8 cellular contexts compared by ENCODE assay signal in genomic region chr1:248906741-248907661, GRCh38. TPM values are rescaled to one million over a fixed set of nuclear protein-coding genes. Genes with fewer than 3 reads are reported as not detected.
DNase-seq lines count a peak whose midpoint lies in the region; ATAC-seq lines count a peak whose summit lies in the region.

No MANE protein-coding gene starts in this region.

- intact Hi-C loops in activated naive CD4-positive, alpha-beta T cell treated with anti-CD3 and anti-CD28 coated beads for 36 hours (cut with micrococcal nuclease), result loop anchor here (1.0 kb wide), 5 partner anchors 17 to 81 kb away; partner anchors contain the start of genes ZNF672 and ZNF692

- no peaks in the 10 kb centered on the region for H3K9me3 Mint-ChIP-seq in activated naive CD4-positive, alpha-beta T cell treated with anti-CD3 and anti-CD28 coated beads for 36 hours
- H3K9me3 Mint-ChIP-seq in activated naive CD8-positive, alpha-beta T cell treated with anti-CD3 and anti-CD28 coated beads, Interleukin-2, amount 50 U/mL, for 24 hours, result no peaks in the 10 kb centered on the region
- no peaks in the 10 kb centered on the region for H3K9me3 Mint-ChIP-seq in stimulated activated effector memory CD8-positive, alpha-beta T cell treated with anti-CD3 and anti-CD28 coated beads, Interleukin-12 subunit alpha, Interleukin-12 subunit beta, amount 100 ng/mL, for 72 hours

- ATAC-seq in HG03108 (IDR thresholded peaks at IDR 0.05; ENCODE audit: unreplicated experiment), result peak; percentile 11
- ATAC-seq in activated naive CD8-positive, alpha-beta T cell treated with anti-CD3 and anti-CD28 coated beads, Interleukin-2, amount 50 U/mL, for 24 hours, result no peak
- ATAC-seq in stimulated activated effector memory CD8-positive, alpha-beta T cell treated with anti-CD3 and anti-CD28 coated beads, Interleukin-12 subunit alpha, Interleukin-12 subunit beta, amount 100 ng/mL, for 72 hours, result peak; percentile 2

- peaks cover 2% of the 10 kb centered on the region for H3K9me3 ChIP-seq in iPS-18c (ENCODE audit: control insufficient read depth, insufficient read depth, low read length)

- H3K27me3 Mint-ChIP-seq in activated naive CD4-positive, alpha-beta T cell treated with anti-CD3 and anti-CD28 coated beads for 36 hours (ENCODE audit: low read depth), result no peaks in the 10 kb centered on the region
- no peaks in the 10 kb centered on the region for H3K27me3 Mint-ChIP-seq in activated naive CD8-positive, alpha-beta T cell treated with anti-CD3 and anti-CD28 coated beads, Interleukin-2, amount 50 U/mL, for 24 hours

- CTCF ChIA-PET in activated naive CD4-positive, alpha-beta T cell treated with anti-CD3 and anti-CD28 coated beads for 36 hours (lab: Charles Lee), result interaction anchor here (0.9 to 1.2 kb wide), 3 partner anchors 9 to 82 kb away, joined by 3 to 4 read pairs (median 3); no protein-coding TSS in a partner anchor

- peaks cover 14% of the 10 kb centered on the region for H3K4me1 Mint-ChIP-seq in activated naive CD4-positive, alpha-beta T cell treated with anti-CD3 and anti-CD28 coated beads for 36 hours (ENCODE audit: low read depth)
- peaks cover 21% of the 10 kb centered on the region for H3K4me1 Mint-ChIP-seq in activated naive CD8-positive, alpha-beta T cell treated with anti-CD3 and anti-CD28 coated beads, Interleukin-2, amount 50 U/mL, for 24 hours
- H3K4me1 Mint-ChIP-seq in stimulated activated effector memory CD8-positive, alpha-beta T cell treated with anti-CD3 and anti-CD28 coated beads, Interleukin-12 subunit alpha, Interleukin-12 subunit beta, amount 100 ng/mL, for 72 hours, result peaks cover 26% of the 10 kb centered on the region

- H3K4me3 ChIP-seq in iPS-18c (ENCODE audit: insufficient read depth, low read depth, low read length), result peak overlapping the region; percentile 50; the same call in 1 of the 2 replicates

- H3K4me3 Mint-ChIP-seq in activated naive CD4-positive, alpha-beta T cell treated with anti-CD3 and anti-CD28 coated beads for 36 hours, result peak overlapping the region; percentile 92
- peak overlapping the region; percentile 81 for H3K4me3 Mint-ChIP-seq in activated naive CD8-positive, alpha-beta T cell treated with anti-CD3 and anti-CD28 coated beads, Interleukin-2, amount 50 U/mL, for 24 hours
- peak overlapping the region; percentile 83 for H3K4me3 Mint-ChIP-seq in stimulated activated effector memory CD8-positive, alpha-beta T cell treated with anti-CD3 and anti-CD28 coated beads, Interleukin-12 subunit alpha, Interleukin-12 subunit beta, amount 100 ng/mL, for 72 hours

- DNase-seq in activated naive CD4-positive, alpha-beta T cell treated with anti-CD3 and anti-CD28 coated beads for 36 hours, result no peak
- no peak for DNase-seq in activated naive CD4-positive, alpha-beta T cell treated with Interleukin-2 at 50 U/mL for 16 hours
- no peak for DNase-seq in activated naive CD8-positive, alpha-beta T cell treated with anti-CD3 and anti-CD28 coated beads, Interleukin-2, amount 50 U/mL, for 24 hours
- no peak for DNase-seq in stimulated activated effector memory CD8-positive, alpha-beta T cell treated with anti-CD3 and anti-CD28 coated beads, Interleukin-12 subunit alpha, Interleukin-12 subunit beta, amount 100 ng/mL, for 72 hours (ENCODE audit: low spot score in 2 of 2)
- DNase-seq in AG08396 (ENCODE audit: low spot score), result no peak
- no peak for DNase-seq in HCEC 1CT

- peak overlapping the region; percentile 87 for H3K27ac Mint-ChIP-seq in activated naive CD4-positive, alpha-beta T cell treated with anti-CD3 and anti-CD28 coated beads for 36 hours
- peak overlapping the region; percentile 69 for H3K27ac Mint-ChIP-seq in activated naive CD8-positive, alpha-beta T cell treated with anti-CD3 and anti-CD28 coated beads, Interleukin-2, amount 50 U/mL, for 24 hours
- H3K27ac Mint-ChIP-seq in stimulated activated effector memory CD8-positive, alpha-beta T cell treated with anti-CD3 and anti-CD28 coated beads, Interleukin-12 subunit alpha, Interleukin-12 subunit beta, amount 100 ng/mL, for 72 hours, result peak overlapping the region; percentile 92

- H3K36me3 Mint-ChIP-seq in activated naive CD4-positive, alpha-beta T cell treated with anti-CD3 and anti-CD28 coated beads for 36 hours (ENCODE audit: low read depth), result no peaks in the 10 kb centered on the region
- peaks cover 3% of the 10 kb centered on the region for H3K36me3 Mint-ChIP-seq in activated naive CD8-positive, alpha-beta T cell treated with anti-CD3 and anti-CD28 coated beads, Interleukin-2, amount 50 U/mL, for 24 hours (ENCODE audit: low read depth)
- H3K36me3 Mint-ChIP-seq in stimulated activated effector memory CD8-positive, alpha-beta T cell treated with anti-CD3 and anti-CD28 coated beads, Interleukin-12 subunit alpha, Interleukin-12 subunit beta, amount 100 ng/mL, for 72 hours, result no peaks in the 10 kb centered on the region

RNA-seq across cellular contexts. Expression of gene PGBD2, which starts 1.0 kb away (rescaled TPM):
- total RNA-seq in activated naive CD4-positive, alpha-beta T cell treated with anti-CD3 and anti-CD28 coated beads for 36 hours, result 1 to 10 TPM; 3.0 to 3.5 TPM

RNA-seq across cellular contexts. Expression of gene ZNF692, which starts 48.1 kb away (rescaled TPM):
- 10 to 100 TPM; 87.6 to 88.7 TPM for total RNA-seq in activated naive CD4-positive, alpha-beta T cell treated with anti-CD3 and anti-CD28 coated beads for 36 hours
